Comparison of ENCODE assay signal across 8 cellular contexts in the genomic region with DNA sequence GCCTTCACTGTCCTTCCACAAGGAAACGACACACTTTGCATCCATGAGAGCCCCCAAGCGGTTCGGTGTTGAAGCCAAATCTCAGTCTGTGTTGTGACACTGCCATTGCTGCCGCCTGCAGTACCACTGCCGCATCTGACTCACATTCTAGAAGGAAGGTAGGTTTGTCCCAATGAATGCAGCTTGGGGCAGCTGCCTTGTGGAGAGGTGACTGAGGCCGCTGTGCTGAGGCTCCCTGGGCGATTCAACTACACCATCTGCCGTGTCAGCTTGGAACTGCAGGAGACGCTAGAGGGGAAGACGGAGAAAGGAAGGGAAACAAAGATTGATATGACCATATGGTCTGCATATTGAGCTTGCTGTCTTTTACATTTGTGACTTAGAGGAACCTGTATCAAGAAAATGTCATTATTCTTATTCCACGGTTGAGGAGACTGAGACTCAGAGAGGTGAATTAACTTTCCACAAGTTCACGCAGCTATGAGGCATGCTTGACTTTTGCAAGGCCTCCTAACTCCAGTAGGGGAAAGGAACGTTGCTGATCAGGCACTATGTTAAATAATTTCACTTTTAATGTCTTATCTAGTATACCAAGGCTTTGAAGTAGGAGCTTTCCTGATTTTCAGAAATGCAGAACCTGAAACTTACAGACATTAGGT. TPM values are rescaled to one million over a fixed set of nuclear protein-coding genes. Genes with fewer than 3 reads are reported as not detected.
A peak's percentile ranks its signal among the peaks of the same experiment; 100 is the strongest.
DNase-seq lines count a peak whose midpoint lies in the region; ATAC-seq and TF ChIP-seq lines count a peak whose summit lies in the region.

No MANE protein-coding gene starts in this region.

- H3K27me3 Mint-ChIP-seq in activated T-cell treated with anti-CD3 and anti-CD28 coated beads, Interleukin-2, amount 50 U/mL, for 72 hours (ENCODE audit: low read depth), result peaks cover 11% of the 10 kb centered on the region

- H3K27ac ChIP-seq in tibial artery, result no peak overlapping the region

- peak; percentile 100 for ATAC-seq in activated T-cell treated with anti-CD3 and anti-CD28 coated beads, Interleukin-2, amount 50 U/mL, for 72 hours (replicated peaks in 1 of 2)
- ATAC-seq in omental fat pad (ENCODE audit: low FRiP score), result peak; percentile 83

- no peaks in the 10 kb centered on the region; the same call in 1 of the 2 replicates for H3K27me3 ChIP-seq in H7 (ENCODE audit: control insufficient read depth, insufficient read depth, low read length)
- no peaks in the 10 kb centered on the region for H3K27me3 ChIP-seq in tibial artery

- H3K9me3 ChIP-seq in tibial artery, result no peaks in the 10 kb centered on the region

- no peak overlapping the region for H3K27ac Mint-ChIP-seq in activated T-cell treated with anti-CD3 and anti-CD28 coated beads, Interleukin-2, amount 50 U/mL, for 72 hours

- no peaks in the 10 kb centered on the region for H3K9me3 Mint-ChIP-seq in activated T-cell treated with anti-CD3 and anti-CD28 coated beads, Interleukin-2, amount 50 U/mL, for 72 hours

- H3K4me3 Mint-ChIP-seq in activated T-cell treated with anti-CD3 and anti-CD28 coated beads, Interleukin-2, amount 50 U/mL, for 72 hours, result no peak overlapping the region

- H3K36me3 ChIP-seq in H7 (replicated peaks; ENCODE audit: control insufficient read depth, insufficient read depth, low read length), result no peaks in the 10 kb centered on the region
- H3K36me3 ChIP-seq in tibial artery, result no peaks in the 10 kb centered on the region

- intact Hi-C loops in tibial artery (cut with DNase I; ENCODE audit: low total_unique reads), result loop anchor here (5.0 kb wide), 2 partner anchors 95 to 150 kb away; no protein-coding TSS in a partner anchor

- no peaks in the 10 kb centered on the region for H3K36me3 Mint-ChIP-seq in activated T-cell treated with anti-CD3 and anti-CD28 coated beads, Interleukin-2, amount 50 U/mL, for 72 hours (ENCODE audit: insufficient read depth in 2 of 2)

- H3K4me1 Mint-ChIP-seq in activated T-cell treated with anti-CD3 and anti-CD28 coated beads, Interleukin-2, amount 50 U/mL, for 72 hours (ENCODE audit: low read depth), result peaks cover 7% of the 10 kb centered on the region

- H3K4me1 ChIP-seq in tibial artery, result no peaks in the 10 kb centered on the region

- DNase-seq in GF-D8 (lab: John Stamatoyannopoulos, UW) (peak; percentile 66), H7 (peak; percentile 89), LoVo (ENCODE audit: low spot score) (peak; percentile 70), RKO (ENCODE audit: low spot score) (peak; percentile 82), fibroblast of pulmonary artery (ENCODE audit: low read depth) (peak; percentile 78), omental fat pad (ENCODE audit: low spot score) (no peak), tibial artery (peak; percentile 57 to 71)
- DNase-seq in activated T-cell treated with anti-CD3 and anti-CD28 coated beads, Interleukin-2, amount 50 U/mL, for 72 hours, result peak; percentile 77 to 80

- no peak overlapping the region for H3K4me3 ChIP-seq in H7 (ENCODE audit: insufficient read depth, low read depth, low read length)
- H3K4me3 ChIP-seq in fibroblast of pulmonary artery (replicated peaks; ENCODE audit: low read depth, low read length), result no peak overlapping the region
- no peak overlapping the region for H3K4me3 ChIP-seq in tibial artery

- TF ChIP-seq CTCF in fibroblast of pulmonary artery (IDR thresholded peaks at IDR 0.05; ENCODE audit: low read length, missing control alignments) (no peak), omental fat pad (IDR thresholded peaks at IDR 0.05) (peak in 1 of 3 donors; percentile 12), tibial artery (IDR thresholded peaks at IDR 0.05) (peak; percentile 84 to 93)

RNA-seq across cellular contexts. Expression of a gene that starts 43.5 kb away (rescaled TPM):
- 65.7 and 75.2 TPM in 2 replicates for total RNA-seq in H7 (2014; rRNA removed; shearing (Covaris generic))
- 100 to 1,000 TPM in 1 of 2 donors, 10 to 100 TPM in 1; 95.7 to 144 TPM for total RNA-seq in activated T-cell treated with anti-CD3 and anti-CD28 coated beads, Interleukin-2, amount 50 U/mL, for 72 hours
- total RNA-seq in omental fat pad, result 100 to 1,000 TPM in 1 of 4 donors, 10 to 100 TPM in 3; 78.7 to 100 (median 95.0) TPM
